ENCODE assay signal across 13 cellular contexts in genomic region chr9:41120696-41121095, GRCh38. TPM values are rescaled to one million over a fixed set of nuclear protein-coding genes. Genes with fewer than 3 reads are reported as not detected.
"Had no signal": no experiment of that assay in that cellular context is flagged by ENCODE, and none has a peak within 500 bp of the region (broad histone marks: within the 10 kb centered on the region; RNA-seq: fewer than 3 reads in every experiment).

No MANE protein-coding gene starts in this region.

RNA-seq across cellular contexts. Expression of gene FOXD4L6, which starts 7.8 kb away (rescaled TPM):
- total RNA-seq: activated naive CD4-positive, alpha-beta T cell treated with anti-CD3 and anti-CD28 coated beads for 36 hours; activated naive CD4-positive, alpha-beta T cell treated with anti-CD3 and anti-CD28 coated beads, Interleukin-2, amount 50 U/mL, for 72 hours; activated naive CD8-positive, alpha-beta T cell treated with anti-CD3 and anti-CD28 coated beads for 36 hours; activated T-cell treated with anti-CD3 and anti-CD28 coated beads, Interleukin-2, amount 50 U/mL, for 4 hours; activated T-helper 17 cell treated with anti-CD3 and anti-CD28 coated beads, Interleukin-2, amount 50 U/mL, for 72 hours; activated T-helper 2 cell treated with anti-CD3 and anti-CD28 coated beads, Interferon-gamma antibody, Interleukin-2, Interleukin-4, amounts not matched to agents 10 μg/mL and 5 μg/mL and 100 μg/mL, durations not matched to agents 14 hours and 24 hours and 36 hours; aorta; ascending aorta; body of pancreas; bronchial epithelial cell; cardiac septum; chondrocyte had no signal
- polyA plus RNA-seq: adipose tissue, aorta had no signal
